Comparison of ENCODE assay signal across 2 cellular contexts in the genomic region with DNA sequence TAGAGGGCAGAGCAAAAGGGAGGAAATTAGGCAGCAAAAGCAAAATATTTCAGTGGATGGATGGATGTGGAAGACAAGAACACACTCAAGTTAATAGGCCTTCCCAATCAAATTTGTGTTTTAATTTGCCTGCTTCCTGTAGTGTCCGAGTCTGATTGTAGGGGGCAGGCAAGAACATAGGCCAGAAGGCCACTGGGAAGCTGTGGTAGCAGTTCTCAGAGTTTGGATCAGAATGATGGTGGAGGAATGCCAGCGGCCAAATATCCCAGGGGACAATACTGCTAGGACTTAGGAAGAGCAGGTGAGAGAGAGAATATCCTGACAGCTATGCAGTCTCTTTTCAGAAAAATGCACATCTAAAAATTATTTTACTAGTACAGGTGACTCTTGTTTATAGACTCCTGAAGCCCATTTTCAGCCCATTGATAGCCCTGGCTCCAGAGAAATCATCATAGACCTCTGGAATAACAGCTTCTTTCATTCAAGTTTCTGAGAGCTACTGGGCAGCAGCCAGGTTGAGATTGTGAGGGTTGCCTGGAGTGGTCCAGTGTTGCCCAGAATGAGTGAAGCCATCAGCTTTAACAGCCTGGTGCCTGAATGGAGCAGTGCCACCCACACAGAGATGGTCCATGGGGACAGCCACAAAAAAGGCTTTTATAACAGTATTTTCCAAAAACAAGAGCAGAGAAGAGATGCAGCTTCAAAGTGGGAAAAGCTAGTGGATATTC.
TF ChIP-seq lines count a peak whose summit lies in the region.

No MANE protein-coding gene starts in this region.

TF ChIP-seq in GM23338, 12 proteins besides CTCF, POLR2A, EP300 and RAD21 (continues in another document):
- TF ChIP-seq EZH2 (IDR thresholded peaks at IDR 0.05; ENCODE audit: low read depth, unreplicated experiment), result no peak
- TF ChIP-seq STAT1 (IDR thresholded peaks at IDR 0.05; ENCODE audit: unreplicated experiment), result no peak
- TF ChIP-seq, protein P1, sequence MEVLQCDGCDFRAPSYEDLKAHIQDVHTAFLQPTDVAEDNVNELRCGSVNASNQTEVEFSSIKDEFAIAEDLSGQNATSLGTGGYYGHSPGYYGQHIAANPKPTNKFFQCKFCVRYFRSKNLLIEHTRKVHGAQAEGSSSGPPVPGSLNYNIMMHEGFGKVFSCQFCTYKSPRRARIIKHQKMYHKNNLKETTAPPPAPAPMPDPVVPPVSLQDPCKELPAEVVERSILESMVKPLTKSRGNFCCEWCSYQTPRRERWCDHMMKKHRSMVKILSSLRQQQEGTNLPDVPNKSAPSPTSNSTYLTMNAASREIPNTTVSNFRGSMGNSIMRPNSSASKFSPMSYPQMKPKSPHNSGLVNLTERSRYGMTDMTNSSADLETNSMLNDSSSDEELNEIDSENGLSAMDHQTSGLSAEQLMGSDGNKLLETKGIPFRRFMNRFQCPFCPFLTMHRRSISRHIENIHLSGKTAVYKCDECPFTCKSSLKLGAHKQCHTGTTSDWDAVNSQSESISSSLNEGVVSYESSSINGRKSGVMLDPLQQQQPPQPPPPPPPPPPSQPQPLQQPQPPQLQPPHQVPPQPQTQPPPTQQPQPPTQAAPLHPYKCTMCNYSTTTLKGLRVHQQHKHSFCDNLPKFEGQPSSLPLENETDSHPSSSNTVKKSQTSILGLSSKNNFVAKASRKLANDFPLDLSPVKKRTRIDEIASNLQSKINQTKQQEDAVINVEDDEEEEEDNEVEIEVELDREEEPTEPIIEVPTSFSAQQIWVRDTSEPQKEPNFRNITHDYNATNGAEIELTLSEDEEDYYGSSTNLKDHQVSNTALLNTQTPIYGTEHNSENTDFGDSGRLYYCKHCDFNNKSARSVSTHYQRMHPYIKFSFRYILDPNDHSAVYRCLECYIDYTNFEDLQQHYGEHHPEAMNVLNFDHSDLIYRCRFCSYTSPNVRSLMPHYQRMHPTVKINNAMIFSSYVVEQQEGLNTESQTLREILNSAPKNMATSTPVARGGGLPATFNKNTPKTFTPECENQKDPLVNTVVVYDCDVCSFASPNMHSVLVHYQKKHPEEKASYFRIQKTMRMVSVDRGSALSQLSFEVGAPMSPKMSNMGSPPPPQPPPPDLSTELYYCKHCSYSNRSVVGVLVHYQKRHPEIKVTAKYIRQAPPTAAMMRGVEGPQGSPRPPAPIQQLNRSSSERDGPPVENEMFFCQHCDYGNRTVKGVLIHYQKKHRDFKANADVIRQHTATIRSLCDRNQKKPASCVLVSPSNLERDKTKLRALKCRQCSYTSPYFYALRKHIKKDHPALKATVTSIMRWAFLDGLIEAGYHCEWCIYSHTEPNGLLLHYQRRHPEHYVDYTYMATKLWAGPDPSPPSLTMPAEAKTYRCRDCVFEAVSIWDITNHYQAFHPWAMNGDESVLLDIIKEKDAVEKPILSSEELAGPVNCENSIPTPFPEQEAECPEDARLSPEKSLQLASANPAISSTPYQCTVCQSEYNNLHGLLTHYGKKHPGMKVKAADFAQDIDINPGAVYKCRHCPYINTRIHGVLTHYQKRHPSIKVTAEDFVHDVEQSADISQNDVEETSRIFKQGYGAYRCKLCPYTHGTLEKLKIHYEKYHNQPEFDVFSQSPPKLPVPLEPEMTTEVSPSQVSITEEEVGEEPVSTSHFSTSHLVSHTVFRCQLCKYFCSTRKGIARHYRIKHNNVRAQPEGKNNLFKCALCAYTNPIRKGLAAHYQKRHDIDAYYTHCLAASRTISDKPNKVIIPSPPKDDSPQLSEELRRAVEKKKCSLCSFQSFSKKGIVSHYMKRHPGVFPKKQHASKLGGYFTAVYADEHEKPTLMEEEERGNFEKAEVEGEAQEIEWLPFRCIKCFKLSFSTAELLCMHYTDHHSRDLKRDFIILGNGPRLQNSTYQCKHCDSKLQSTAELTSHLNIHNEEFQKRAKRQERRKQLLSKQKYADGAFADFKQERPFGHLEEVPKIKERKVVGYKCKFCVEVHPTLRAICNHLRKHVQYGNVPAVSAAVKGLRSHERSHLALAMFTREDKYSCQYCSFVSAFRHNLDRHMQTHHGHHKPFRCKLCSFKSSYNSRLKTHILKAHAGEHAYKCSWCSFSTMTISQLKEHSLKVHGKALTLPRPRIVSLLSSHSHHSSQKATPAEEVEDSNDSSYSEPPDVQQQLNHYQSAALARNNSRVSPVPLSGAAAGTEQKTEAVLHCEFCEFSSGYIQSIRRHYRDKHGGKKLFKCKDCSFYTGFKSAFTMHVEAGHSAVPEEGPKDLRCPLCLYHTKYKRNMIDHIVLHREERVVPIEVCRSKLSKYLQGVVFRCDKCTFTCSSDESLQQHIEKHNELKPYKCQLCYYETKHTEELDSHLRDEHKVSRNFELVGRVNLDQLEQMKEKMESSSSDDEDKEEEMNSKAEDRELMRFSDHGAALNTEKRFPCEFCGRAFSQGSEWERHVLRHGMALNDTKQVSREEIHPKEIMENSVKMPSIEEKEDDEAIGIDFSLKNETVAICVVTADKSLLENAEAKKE (CRISPR knock-in tag; IDR thresholded peaks at IDR 0.05), result no peak
- TF ChIP-seq CREB1 (CRISPR knock-in tag; IDR thresholded peaks at IDR 0.05; ENCODE audit: low read depth), result no peak
- TF ChIP-seq POLR2AphosphoS5 (IDR thresholded peaks at IDR 0.05; ENCODE audit: low read depth), result no peak
- TF ChIP-seq EZH2phosphoT487 (IDR thresholded peaks at IDR 0.05; ENCODE audit: unreplicated experiment), result no peak
- TF ChIP-seq ZNF114 (CRISPR knock-in tag; IDR thresholded peaks at IDR 0.05), result no peak
- TF ChIP-seq NANOG (IDR thresholded peaks at IDR 0.05; ENCODE audit: borderline replicate concordance), result no peak
- TF ChIP-seq JUNB (IDR thresholded peaks at IDR 0.05; ENCODE audit: unreplicated experiment), result no peak
- TF ChIP-seq, protein P2, sequence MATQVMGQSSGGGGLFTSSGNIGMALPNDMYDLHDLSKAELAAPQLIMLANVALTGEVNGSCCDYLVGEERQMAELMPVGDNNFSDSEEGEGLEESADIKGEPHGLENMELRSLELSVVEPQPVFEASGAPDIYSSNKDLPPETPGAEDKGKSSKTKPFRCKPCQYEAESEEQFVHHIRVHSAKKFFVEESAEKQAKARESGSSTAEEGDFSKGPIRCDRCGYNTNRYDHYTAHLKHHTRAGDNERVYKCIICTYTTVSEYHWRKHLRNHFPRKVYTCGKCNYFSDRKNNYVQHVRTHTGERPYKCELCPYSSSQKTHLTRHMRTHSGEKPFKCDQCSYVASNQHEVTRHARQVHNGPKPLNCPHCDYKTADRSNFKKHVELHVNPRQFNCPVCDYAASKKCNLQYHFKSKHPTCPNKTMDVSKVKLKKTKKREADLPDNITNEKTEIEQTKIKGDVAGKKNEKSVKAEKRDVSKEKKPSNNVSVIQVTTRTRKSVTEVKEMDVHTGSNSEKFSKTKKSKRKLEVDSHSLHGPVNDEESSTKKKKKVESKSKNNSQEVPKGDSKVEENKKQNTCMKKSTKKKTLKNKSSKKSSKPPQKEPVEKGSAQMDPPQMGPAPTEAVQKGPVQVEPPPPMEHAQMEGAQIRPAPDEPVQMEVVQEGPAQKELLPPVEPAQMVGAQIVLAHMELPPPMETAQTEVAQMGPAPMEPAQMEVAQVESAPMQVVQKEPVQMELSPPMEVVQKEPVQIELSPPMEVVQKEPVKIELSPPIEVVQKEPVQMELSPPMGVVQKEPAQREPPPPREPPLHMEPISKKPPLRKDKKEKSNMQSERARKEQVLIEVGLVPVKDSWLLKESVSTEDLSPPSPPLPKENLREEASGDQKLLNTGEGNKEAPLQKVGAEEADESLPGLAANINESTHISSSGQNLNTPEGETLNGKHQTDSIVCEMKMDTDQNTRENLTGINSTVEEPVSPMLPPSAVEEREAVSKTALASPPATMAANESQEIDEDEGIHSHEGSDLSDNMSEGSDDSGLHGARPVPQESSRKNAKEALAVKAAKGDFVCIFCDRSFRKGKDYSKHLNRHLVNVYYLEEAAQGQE (IDR thresholded peaks at IDR 0.05; ENCODE audit: unreplicated experiment), result no peak
- no peak for TF ChIP-seq ZNF331 (CRISPR knock-in tag; IDR thresholded peaks at IDR 0.05; ENCODE audit: low read depth)

TF ChIP-seq in H1, 55 proteins besides CTCF, POLR2A, EP300 and RAD21:
- TF ChIP-seq GTF2F1 (IDR thresholded peaks at IDR 0.05; ENCODE audit: borderline replicate concordance, low read depth, low read length) (no peak), KDM1A (IDR thresholded peaks at IDR 0.05; ENCODE audit: borderline replicate concordance, low read length) (no peak), RBBP5 (IDR thresholded peaks at IDR 0.05; ENCODE audit: borderline replicate concordance, low read depth, low read length) (no peak), CHD2 (IDR thresholded peaks at IDR 0.05; ENCODE audit: low read length) (no peak), KDM4A (IDR thresholded peaks at IDR 0.05; ENCODE audit: low read depth, low read length, severe bottlenecking) (no peak), SIX5 (IDR thresholded peaks at IDR 0.05; ENCODE audit: low read depth, low read length) (no peak), CEBPB (IDR thresholded peaks at IDR 0.05; ENCODE audit: low read depth, low read length) (no peak), BACH1 (IDR thresholded peaks at IDR 0.05; ENCODE audit: low read length) (no peak)
